Comparison of ENCODE assay signal across 31 cellular contexts in the genomic region with DNA sequence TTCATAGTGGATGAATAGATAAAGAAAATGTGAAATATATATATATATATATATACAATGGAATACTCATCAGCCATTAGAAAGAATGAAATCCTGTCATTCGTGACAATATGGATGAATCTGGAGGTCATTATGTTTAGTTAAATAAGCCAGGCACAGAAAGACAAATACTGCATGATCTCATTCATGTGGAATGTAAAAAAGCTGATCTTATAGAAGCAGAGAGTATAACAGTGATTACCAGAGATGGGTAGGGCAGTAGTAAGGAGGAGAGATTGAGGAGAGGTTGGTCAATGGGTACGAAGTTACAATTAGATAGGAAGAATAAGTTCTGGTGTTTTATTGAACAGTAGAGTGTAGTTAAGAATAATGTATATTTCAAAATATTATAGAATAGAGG. TPM values are rescaled to one million over a fixed set of nuclear protein-coding genes. Genes with fewer than 3 reads are reported as not detected.
"Had no signal": no experiment of that assay in that cellular context is flagged by ENCODE, and none has a peak within 500 bp of the region (broad histone marks: within the 10 kb centered on the region; RNA-seq: fewer than 3 reads in every experiment).

No MANE protein-coding gene starts in this region.

- DNase-seq: immature natural killer cell; kidney; left colon; left lung; lower lobe of right lung; mammary epithelial cell; mesenchymal stem cell; naive B cell; natural killer cell; nephron progenitor cell; occipital lobe; ovary; right lobe of liver; stimulated activated CD4-positive, alpha-beta T cell treated with anti-CD3 and anti-CD28 coated beads, Interleukin-1b, Interleukin-23, amount 100 ng/mL, for 48 hours; stimulated activated CD4-positive, alpha-beta T cell treated with anti-CD3 and anti-CD28 coated beads, Interleukin-2, amount 100 ng/mL, for 48 hours; stimulated activated CD4-positive, alpha-beta T cell treated with anti-CD3 and anti-CD28 coated beads, Interleukin-4, amount 100 ng/mL, for 4 hours; stimulated activated CD8-positive, alpha-beta memory T cell treated with anti-CD3 and anti-CD28 coated beads, Interleukin-4, amount 100 ng/mL, for 48 hours; stimulated activated naive CD4-positive, alpha-beta T cell treated with Interleukin-2 at 50 U/mL for 16 hours; stimulated activated naive CD8-positive, alpha-beta T cell treated with anti-CD3 and anti-CD28 coated beads, Interleukin-15, amount 100 ng/mL, for 72 hours; substantia nigra; uterus had no signal

- H3K27ac ChIP-seq: left lung, lower lobe of right lung, neural progenitor cell, neutrophil, ovary, right atrium auricular region, right lobe of liver, tibial nerve, uterus had no signal

- H3K4me1 ChIP-seq: left lung, lower lobe of right lung, neural progenitor cell, right atrium auricular region, right lobe of liver, tibial nerve, uterus had no signal

- ATAC-seq: left colon; left lung; lower lobe of right lung; natural killer cell; right lobe of liver; stimulated activated memory B cell treated with anti-CD40 and anti-IgM and Interleukin-4, amounts not matched to agents 10 μg/mL and 1 μg/mL and 100 μg/mL, for 72 hours; stimulated activated naive CD8-positive, alpha-beta T cell treated with anti-CD3 and anti-CD28 coated beads, Interleukin-15, amount 100 ng/mL, for 72 hours had no signal

- H3K36me3 Mint-ChIP-seq: immature natural killer cell; naive B cell; stimulated activated memory B cell treated with anti-CD40 and anti-IgM and Interleukin-4, amounts not matched to agents 10 μg/mL and 1 μg/mL and 100 μg/mL, for 72 hours had no signal

- H3K4me3 ChIP-seq: left lung, lower lobe of right lung, neural progenitor cell, ovary, right atrium auricular region, right lobe of liver, smooth muscle cell, tibial nerve, uterus had no signal

- H3K4me3 Mint-ChIP-seq: immature natural killer cell; mesothelial cell of epicardium; naive B cell; natural killer cell; nephron progenitor cell; neural progenitor cell; stimulated activated memory B cell treated with anti-CD40 and anti-IgM and Interleukin-4, amounts not matched to agents 10 μg/mL and 1 μg/mL and 100 μg/mL, for 72 hours; stimulated activated naive CD8-positive, alpha-beta T cell treated with anti-CD3 and anti-CD28 coated beads, Interleukin-15, amount 100 ng/mL, for 72 hours; type B pancreatic cell had no signal

- H3K27me3 ChIP-seq: left lung, neural progenitor cell, neutrophil, ovary, right atrium auricular region, right lobe of liver, tibial nerve, uterus had no signal

- H3K27ac Mint-ChIP-seq: immature natural killer cell; mesothelial cell of epicardium; naive B cell; natural killer cell; nephron progenitor cell; neural progenitor cell; stimulated activated memory B cell treated with anti-CD40 and anti-IgM and Interleukin-4, amounts not matched to agents 10 μg/mL and 1 μg/mL and 100 μg/mL, for 72 hours; stimulated activated naive CD8-positive, alpha-beta T cell treated with anti-CD3 and anti-CD28 coated beads, Interleukin-15, amount 100 ng/mL, for 72 hours; type B pancreatic cell had no signal

- H3K27me3 Mint-ChIP-seq: progenitor cell of endocrine pancreas; stimulated activated naive CD8-positive, alpha-beta T cell treated with anti-CD3 and anti-CD28 coated beads, Interleukin-15, amount 100 ng/mL, for 72 hours; type B pancreatic cell had no signal

- H3K36me3 ChIP-seq: left lung, lower lobe of right lung, neural progenitor cell, neutrophil, ovary, right atrium auricular region, right lobe of liver, tibial nerve, uterus had no signal

- H3K4me1 Mint-ChIP-seq: immature natural killer cell; naive B cell; natural killer cell; nephron progenitor cell; neural progenitor cell; stimulated activated memory B cell treated with anti-CD40 and anti-IgM and Interleukin-4, amounts not matched to agents 10 μg/mL and 1 μg/mL and 100 μg/mL, for 72 hours; stimulated activated naive CD8-positive, alpha-beta T cell treated with anti-CD3 and anti-CD28 coated beads, Interleukin-15, amount 100 ng/mL, for 72 hours had no signal

- H3K9me3 ChIP-seq: lower lobe of right lung, neutrophil, ovary, right lobe of liver, uterus had no signal

RNA-seq across cellular contexts. Expression of gene PCDHAC2, which starts 19.7 kb away (rescaled TPM):
- total RNA-seq: mononuclear cell, natural killer cell had no signal

RNA-seq across cellular contexts. Expression of gene PCDHAC1, which starts 20.5 kb away (rescaled TPM):
- total RNA-seq: mononuclear cell, natural killer cell had no signal
